24 cellular contexts compared by ENCODE assay signal in genomic region chr15:52104532-52105004, GRCh38. TPM values are rescaled to one million over a fixed set of nuclear protein-coding genes. Genes with fewer than 3 reads are reported as not detected.
DNase-seq lines count a peak whose midpoint lies in the region; ATAC-seq and TF ChIP-seq lines count a peak whose summit lies in the region.
"Had no signal": no experiment of that assay in that cellular context is flagged by ENCODE, and none has a peak within 500 bp of the region (broad histone marks: within the 10 kb centered on the region; RNA-seq: fewer than 3 reads in every experiment).

No MANE protein-coding gene starts in this region.

- no peak overlapping the region for H3K4me3 Mint-ChIP-seq in endodermal cell
- H3K4me3 Mint-ChIP-seq in CD4-positive, alpha-beta memory T cell, result no peak overlapping the region
- H3K4me3 Mint-ChIP-seq: CD14-positive monocyte; naive thymus-derived CD4-positive, alpha-beta T cell; stimulated activated effector memory CD8-positive, alpha-beta T cell treated with anti-CD3 and anti-CD28 coated beads, Interleukin-12 subunit alpha, Interleukin-12 subunit beta, amount 100 ng/mL, for 72 hours had no signal

- peak; percentile 31 for ATAC-seq in GM18505 (IDR thresholded peaks at IDR 0.05; ENCODE audit: unreplicated experiment)
- ATAC-seq in GM19452 (IDR thresholded peaks at IDR 0.05; ENCODE audit: unreplicated experiment), result peak; percentile 41
- ATAC-seq in HG02981 (IDR thresholded peaks at IDR 0.05; ENCODE audit: unreplicated experiment), result peak; percentile 30
- ATAC-seq in esophagus mucosa, result no peak
- ATAC-seq in gastroesophageal sphincter, result no peak
- ATAC-seq: left lung; naive thymus-derived CD4-positive, alpha-beta T cell had no signal

- peaks cover 21% of the 10 kb centered on the region for H3K4me1 Mint-ChIP-seq in endodermal cell
- no peaks in the 10 kb centered on the region for H3K4me1 Mint-ChIP-seq in CD4-positive, alpha-beta memory T cell

- H3K27me3 Mint-ChIP-seq in endodermal cell (ENCODE audit: insufficient read depth), result no peaks in the 10 kb centered on the region
- peaks cover 12 to 16% of the 10 kb centered on the region in 2 donors for H3K27me3 Mint-ChIP-seq in CD4-positive, alpha-beta memory T cell

- H3K9ac ChIP-seq in endodermal cell (ENCODE audit: extremely low read depth, low read length, poor library complexity, severe bottlenecking), result no peak overlapping the region

- H3K27me3 ChIP-seq in endodermal cell (ENCODE audit: control insufficient read depth, insufficient read depth, low read length, poor library complexity, severe bottlenecking) (no peaks in the 10 kb centered on the region), gastroesophageal sphincter (peaks cover 24% of the 10 kb centered on the region)
- no peaks in the 10 kb centered on the region for H3K27me3 ChIP-seq in CD4-positive, alpha-beta memory T cell (ENCODE audit: insufficient read depth, low read length)
- H3K27me3 ChIP-seq: ascending aorta had no signal

- H3K36me3 Mint-ChIP-seq in endodermal cell (ENCODE audit: low read depth), result no peaks in the 10 kb centered on the region
- peaks cover 0 to 3% of the 10 kb centered on the region in 2 donors for H3K36me3 Mint-ChIP-seq in CD4-positive, alpha-beta memory T cell
- H3K36me3 Mint-ChIP-seq: CD14-positive monocyte; naive thymus-derived CD4-positive, alpha-beta T cell; stimulated activated effector memory CD8-positive, alpha-beta T cell treated with anti-CD3 and anti-CD28 coated beads, Interleukin-12 subunit alpha, Interleukin-12 subunit beta, amount 100 ng/mL, for 72 hours had no signal

- H3K27ac ChIP-seq in endodermal cell (ENCODE audit: low read depth, low read length) (no peak overlapping the region), gastroesophageal sphincter (no peak overlapping the region)
- H3K27ac ChIP-seq in CD4-positive, alpha-beta memory T cell (ENCODE audit: low read depth, low read length), result no peak overlapping the region
- H3K27ac ChIP-seq: ascending aorta, esophagus squamous epithelium, left lung had no signal

- no peaks in the 10 kb centered on the region for H3K4me1 ChIP-seq in endodermal cell (ENCODE audit: control insufficient read depth, insufficient read depth, low read length)
- H3K4me1 ChIP-seq in gastroesophageal sphincter, result peaks cover 0 to 6% (median 0%) of the 10 kb centered on the region in 3 donors
- no peaks in the 10 kb centered on the region for H3K4me1 ChIP-seq in CD4-positive, alpha-beta memory T cell (ENCODE audit: insufficient read depth, low read length)

- intact Hi-C loops in CD4-positive, alpha-beta memory T cell (cut with micrococcal nuclease), result no loop called here

- DNase-seq in endodermal cell (peak; percentile 18), SHP77 treated with DMSO at 0.1 percent for 48 hours (lab: John Stamatoyannopoulos, UW) (no peak)
- DNase-seq in CD4-positive, alpha-beta memory T cell, result no peak
- DNase-seq: activated CD4-positive, alpha-beta T cell treated with anti-CD3 and anti-CD28 coated beads, Interleukin-2, amount 50 U/mL, for 4 hours; EL; esophagus squamous epithelium; hypothalamus; Kasumi-1; left lung; naive thymus-derived CD4-positive, alpha-beta T cell; NCI-H1694; NCI-H69; RPMI8226; stimulated activated CD4-positive, alpha-beta T cell treated with anti-CD3 and anti-CD28 coated beads, Interleukin-4, amount 100 ng/mL, for 24 hours; T-helper 2 cell had no signal

- CTCF ChIA-PET in CD4-positive, alpha-beta memory T cell (lab: Charles Lee; ENCODE audit: partially characterized antibody), result no interaction called here

- POLR2A ChIA-PET in CD4-positive, alpha-beta memory T cell (lab: Charles Lee; ENCODE audit: partially characterized antibody), result no interaction called here

- H3K27ac Mint-ChIP-seq in endodermal cell, result no peak overlapping the region
- H3K27ac Mint-ChIP-seq in CD4-positive, alpha-beta memory T cell, result peak overlapping the region in 1 of 7 donors; percentile 56
- H3K27ac Mint-ChIP-seq: activated T-helper 2 cell treated with anti-CD3 and anti-CD28 coated beads, Interferon-gamma antibody, Interleukin-2, Interleukin-4, amounts not matched to agents 10 μg/mL and 5 μg/mL and 100 μg/mL, durations not matched to agents 14 hours and 24 hours and 36 hours; stimulated activated effector memory CD8-positive, alpha-beta T cell treated with anti-CD3 and anti-CD28 coated beads, Interleukin-12 subunit alpha, Interleukin-12 subunit beta, amount 100 ng/mL, for 72 hours had no signal

- TF ChIP-seq CTCF in endodermal cell (conservative IDR thresholded peaks at IDR 0.05) (no peak), gastroesophageal sphincter (IDR thresholded peaks at IDR 0.05) (no peak)

- H3K9me3 Mint-ChIP-seq in endodermal cell, result no peaks in the 10 kb centered on the region
- H3K9me3 Mint-ChIP-seq in CD4-positive, alpha-beta memory T cell, result no peaks in the 10 kb centered on the region
- H3K9me3 Mint-ChIP-seq: activated T-helper 2 cell treated with anti-CD3 and anti-CD28 coated beads, Interferon-gamma antibody, Interleukin-2, Interleukin-4, amounts not matched to agents 10 μg/mL and 5 μg/mL and 100 μg/mL, durations not matched to agents 14 hours and 24 hours and 36 hours; stimulated activated effector memory CD8-positive, alpha-beta T cell treated with anti-CD3 and anti-CD28 coated beads, Interleukin-12 subunit alpha, Interleukin-12 subunit beta, amount 100 ng/mL, for 72 hours had no signal

- TF ChIP-seq POLR2A in GM18505 (IDR thresholded peaks at IDR 0.05; ENCODE audit: borderline replicate concordance, extremely low read depth, insufficient read depth, insufficient read length), result peak; percentile 47
- no peak for TF ChIP-seq POLR2A in gastroesophageal sphincter (IDR thresholded peaks at IDR 0.05)

- 86 to 91% methylated on average over 3 to 4 of the region's 5 CpGs for WGBS in endodermal cell (ENCODE audit: insufficient coverage in 1 of 2, insufficient read length in 1 of 2), 2 experiments
- 74 to 83% methylated on average over 5 of the region's 5 CpGs for WGBS in gastroesophageal sphincter (ENCODE audit: low coverage in 1 of 2), 2 donors

- no peaks in the 10 kb centered on the region for H3K9me3 ChIP-seq in endodermal cell (ENCODE audit: control insufficient read depth, low read length)
- no peaks in the 10 kb centered on the region for H3K9me3 ChIP-seq in gastroesophageal sphincter
- H3K9me3 ChIP-seq in CD4-positive, alpha-beta memory T cell (ENCODE audit: control insufficient read depth in 1 of 2, low read length in 2 of 2), result no peaks in the 10 kb centered on the region
- H3K9me3 ChIP-seq: ascending aorta, esophagus squamous epithelium, left lung had no signal

- no peaks in the 10 kb centered on the region for H3K36me3 ChIP-seq in endodermal cell (ENCODE audit: control insufficient read depth, insufficient read depth, low read length)
- no peaks in the 10 kb centered on the region for H3K36me3 ChIP-seq in gastroesophageal sphincter
- no peaks in the 10 kb centered on the region for H3K36me3 ChIP-seq in CD4-positive, alpha-beta memory T cell (ENCODE audit: insufficient read depth, low read length)
- H3K36me3 ChIP-seq: ascending aorta, esophagus squamous epithelium, left lung had no signal

- H3K4me3 ChIP-seq in endodermal cell (ENCODE audit: low read length) (no peak overlapping the region), gastroesophageal sphincter (no peak overlapping the region)
- H3K4me3 ChIP-seq in CD4-positive, alpha-beta memory T cell (ENCODE audit: low read length in 2 of 2), result no peak overlapping the region
- H3K4me3 ChIP-seq: ascending aorta, esophagus squamous epithelium, left lung had no signal

- no peak for TF ChIP-seq EP300 in gastroesophageal sphincter (IDR thresholded peaks at IDR 0.05)

RNA-seq across cellular contexts. Expression of gene BCL2L10, which starts 8.0 kb away (rescaled TPM):
- total RNA-seq in endodermal cell (1 to 10 TPM in 1 of 2 donors, not detected in 1; 1.5 TPM), esophagus mucosa (3.7 TPM), gastroesophageal sphincter (under 1 TPM in 1 of 4 donors, not detected in 3; 0.54 TPM)
- not detected for polyA plus RNA-seq in endodermal cell (2013, experiment 1 of 2)
- polyA plus RNA-seq in endodermal cell (2013, experiment 2 of 2), result 0.29 TPM
- under 1 TPM; 0.42 to 0.84 TPM for total RNA-seq in CD4-positive, alpha-beta memory T cell
- not detected for polyA plus RNA-seq in CD4-positive, alpha-beta memory T cell
- total RNA-seq: activated T-helper 2 cell treated with anti-CD3 and anti-CD28 coated beads, Interferon-gamma antibody, Interleukin-2, Interleukin-4, amounts not matched to agents 10 μg/mL and 5 μg/mL and 100 μg/mL, durations not matched to agents 14 hours and 24 hours and 36 hours; ascending aorta had no signal
- polyA plus RNA-seq: CD14-positive monocyte; naive thymus-derived CD4-positive, alpha-beta T cell had no signal

Comparison
In these comparisons a context has a peak if more than half of its experiments do, and no peak if none do; other contexts are left out.
1. ATAC-seq: peak in GM18505 (single experiment), GM19452 (single experiment) and HG02981 (single experiment); none in esophagus mucosa (single experiment) and gastroesophageal sphincter (single experiment).